In the genomic region with DNA sequence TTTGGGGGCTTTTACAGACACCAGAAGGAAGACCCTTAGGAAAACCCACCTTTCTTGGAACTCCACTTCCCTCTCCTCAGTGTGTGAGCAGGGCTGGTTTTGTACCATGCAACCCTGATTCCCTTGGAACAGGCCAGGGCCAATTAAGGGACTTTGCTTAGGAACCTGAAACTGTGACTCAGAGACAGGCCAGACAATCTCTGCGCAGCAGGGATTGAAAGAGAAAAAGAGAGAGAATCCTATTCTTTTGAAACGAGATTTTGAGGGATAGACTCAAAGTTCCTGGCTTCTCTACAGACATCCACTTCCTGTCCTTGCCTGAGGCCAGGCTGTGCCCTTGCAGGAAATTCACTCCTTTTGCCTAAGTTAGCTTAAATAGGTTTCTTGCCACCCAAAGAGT, we compare ENCODE assay signal across 21 cellular contexts. TPM values are rescaled to one million over a fixed set of nuclear protein-coding genes. Genes with fewer than 3 reads are reported as not detected.
A peak's percentile ranks its signal among the peaks of the same experiment; 100 is the strongest.
DNase-seq lines count a peak whose midpoint lies in the region; ATAC-seq, FAIRE-seq and TF ChIP-seq lines count a peak whose summit lies in the region.
"Had no signal": no experiment of that assay in that cellular context is flagged by ENCODE, and none has a peak within 500 bp of the region (broad histone marks: within the 10 kb centered on the region; RNA-seq: fewer than 3 reads in every experiment).

No MANE protein-coding gene starts in this region.

- H4K20me1 ChIP-seq in IMR-90 (ENCODE audit: insufficient read depth, low read length) = no peaks in the 10 kb centered on the region

- no peak overlapping the region for H3K4ac ChIP-seq in IMR-90 (ENCODE audit: low read depth, low read length)
- no peak overlapping the region for H3K4ac ChIP-seq in mesendoderm (ENCODE audit: low read depth, low read length)

- H3K9ac ChIP-seq in IMR-90 (ENCODE audit: low read depth, low read length) (no peak overlapping the region), mesendoderm (ENCODE audit: low read length) (no peak overlapping the region)

- POLR2A ChIA-PET in IMR-90 (lab: Charles Lee; ENCODE audit: unreplicated experiment) = no interaction called here

- H3K4me3 ChIP-seq in IMR-90 (ENCODE audit: insufficient read depth, low read depth, low read length) (no peak overlapping the region), bronchial epithelial cell (ENCODE audit: low read depth, low read length) (no peak overlapping the region), mesendoderm (ENCODE audit: low read length) (no peak overlapping the region), lower leg skin (ENCODE audit: low read depth, poor library complexity, severe bottlenecking) (no peak overlapping the region)
- H3K4me3 ChIP-seq: adrenal gland, right atrium auricular region had no signal

- BruUV-seq in IMR-90 (replicated peaks; lab: Mats Ljungman, UMichigan) = no TSS peak

- H3K27ac Mint-ChIP-seq in activated T-helper 2 cell treated with anti-CD3 and anti-CD28 coated beads, Interferon-gamma antibody, Interleukin-2, Interleukin-4, amounts not matched to agents 10 μg/mL and 5 μg/mL and 100 μg/mL, durations not matched to agents 14 hours and 24 hours and 36 hours = no peak overlapping the region
- H3K27ac Mint-ChIP-seq: activated B cell treated with CpG ODN at 0.5 μM for 24 hours had no signal

- H3K4me2 ChIP-seq in IMR-90 (ENCODE audit: low read depth, low read length) (no peak overlapping the region), mesendoderm (ENCODE audit: low read length) (no peak overlapping the region)

- H3K9me3 ChIP-seq in IMR-90 (ENCODE audit: control insufficient read depth, insufficient read depth, low read length) = no peaks in the 10 kb centered on the region
- H3K9me3 ChIP-seq: adrenal gland, right atrium auricular region had no signal

- H3K56ac ChIP-seq in IMR-90 (ENCODE audit: extremely low read depth, insufficient read depth, low read length) (no peak overlapping the region), mesendoderm (ENCODE audit: low read length) (no peak overlapping the region)

- 55% methylated on average over 2 of the region's 2 CpGs; no CpG with 5 or more reads in 1 of the 2 experiments for WGBS in IMR-90 (ENCODE audit: extremely low coverage in 2 of 2, insufficient read length in 1 of 2), 2 experiments
- WGBS in mesendoderm (ENCODE audit: extremely low coverage, insufficient coverage, low lambda C conversion rate) = no CpG with 5 or more reads among the region's 2 CpGs
- 20 to 29% methylated on average over 2 of the region's 2 CpGs for WGBS in lower leg skin, 2 donors

- H3K14ac ChIP-seq in IMR-90 (replicated peaks; ENCODE audit: low read depth, low read length) = no peak overlapping the region

- no peaks in the 10 kb centered on the region for H3K79me1 ChIP-seq in IMR-90 (ENCODE audit: low read depth in 1 of 2, low read length in 2 of 2)
- H3K79me1 ChIP-seq in mesendoderm (ENCODE audit: low read length) = no peaks in the 10 kb centered on the region

- dilution Hi-C loops in IMR-90 (cut with HindIII; ENCODE audit: low sequenced_read_pairs, unreplicated experiment) = no loop called here

- H3K36me3 ChIP-seq in IMR-90 (ENCODE audit: control insufficient read depth, insufficient read depth, low read length) = no peaks in the 10 kb centered on the region
- H3K36me3 ChIP-seq in bronchial epithelial cell (ENCODE audit: control insufficient read depth, insufficient read depth, low read length) = no peaks in the 10 kb centered on the region
- H3K36me3 ChIP-seq in mesendoderm (ENCODE audit: control insufficient read depth, insufficient read depth, low read length) = no peaks in the 10 kb centered on the region
- H3K36me3 ChIP-seq: adrenal gland, right atrium auricular region had no signal

- H3K4me3 Mint-ChIP-seq in activated T-helper 2 cell treated with anti-CD3 and anti-CD28 coated beads, Interferon-gamma antibody, Interleukin-2, Interleukin-4, amounts not matched to agents 10 μg/mL and 5 μg/mL and 100 μg/mL, durations not matched to agents 14 hours and 24 hours and 36 hours (ENCODE audit: low read depth) = no peak overlapping the region
- H3K4me3 Mint-ChIP-seq: activated B cell treated with CpG ODN at 0.5 μM for 24 hours had no signal

- H2AK5ac ChIP-seq in IMR-90 (ENCODE audit: low read depth, low read length) (no peak overlapping the region), mesendoderm (ENCODE audit: low read length) (no peak overlapping the region)

- no peak overlapping the region; the same call in 1 of the 2 replicates for H4K91ac ChIP-seq in IMR-90 (ENCODE audit: insufficient read depth, low read depth, low read length)

- ATAC-seq in IMR-90 (ENCODE audit: low read depth) (peak; percentile 74), GM18868 (IDR thresholded peaks at IDR 0.05; ENCODE audit: unreplicated experiment) (no peak)
- ATAC-seq: HepG2 had no signal

- H3K4me1 Mint-ChIP-seq in activated T-helper 2 cell treated with anti-CD3 and anti-CD28 coated beads, Interferon-gamma antibody, Interleukin-2, Interleukin-4, amounts not matched to agents 10 μg/mL and 5 μg/mL and 100 μg/mL, durations not matched to agents 14 hours and 24 hours and 36 hours (ENCODE audit: low read depth) = no peaks in the 10 kb centered on the region
- H3K4me1 Mint-ChIP-seq: activated B cell treated with CpG ODN at 0.5 μM for 24 hours had no signal

- H4K8ac ChIP-seq in IMR-90 (ENCODE audit: low read depth in 2 of 2, low read length in 2 of 2) (0 out of 4 replicates have a peak overlapping the region, but pooled peaks of 1 of the 2 experiments have one; percentile 30), mesendoderm (ENCODE audit: low read depth, low read length) (no peak overlapping the region)

- CTCF ChIA-PET in IMR-90 (lab: Yijun Ruan, JAX) = no interaction called here

- no peak overlapping the region for H3K23ac ChIP-seq in IMR-90 (ENCODE audit: low read depth, low read length)
- no peak overlapping the region for H3K23ac ChIP-seq in mesendoderm (ENCODE audit: low read length)

- no peak overlapping the region for H2BK20ac ChIP-seq in IMR-90 (ENCODE audit: low read depth, low read length)

- no peak overlapping the region for H2AK9ac ChIP-seq in IMR-90 (replicated peaks; ENCODE audit: low read depth, low read length, poor library complexity)

- no peaks in the 10 kb centered on the region; the same call in 1 of the 2 replicates for H3K9me1 ChIP-seq in IMR-90 (ENCODE audit: insufficient read depth, low read length)

- H2BK120ac ChIP-seq in IMR-90 (ENCODE audit: low read depth, low read length) (no peak overlapping the region), mesendoderm (ENCODE audit: low read depth, low read length) (no peak overlapping the region)

- TF ChIP-seq POLR2A in IMR-90 (IDR thresholded peaks at IDR 0.05; ENCODE audit: low read depth, low read length) (no peak), lower leg skin (IDR thresholded peaks at IDR 0.05) (no peak)

- H3K9me3 Mint-ChIP-seq in activated T-helper 2 cell treated with anti-CD3 and anti-CD28 coated beads, Interferon-gamma antibody, Interleukin-2, Interleukin-4, amounts not matched to agents 10 μg/mL and 5 μg/mL and 100 μg/mL, durations not matched to agents 14 hours and 24 hours and 36 hours = no peaks in the 10 kb centered on the region
- H3K9me3 Mint-ChIP-seq: activated B cell treated with CpG ODN at 0.5 μM for 24 hours had no signal

- H3K4me1 ChIP-seq in IMR-90 (ENCODE audit: control insufficient read depth, insufficient read depth, low read length) (no peaks in the 10 kb centered on the region), mesendoderm (ENCODE audit: control insufficient read depth, low read depth, low read length) (peaks cover 3% of the 10 kb centered on the region)
- H3K4me1 ChIP-seq: adrenal gland, right atrium auricular region had no signal

- no peaks in the 10 kb centered on the region for H3K36me3 Mint-ChIP-seq in activated T-helper 2 cell treated with anti-CD3 and anti-CD28 coated beads, Interferon-gamma antibody, Interleukin-2, Interleukin-4, amounts not matched to agents 10 μg/mL and 5 μg/mL and 100 μg/mL, durations not matched to agents 14 hours and 24 hours and 36 hours (ENCODE audit: low read depth)

- H3K79me2 ChIP-seq in mesendoderm (ENCODE audit: control insufficient read depth, insufficient read depth, low read length) = no peaks in the 10 kb centered on the region

- H3K18ac ChIP-seq in IMR-90 (ENCODE audit: low read depth, low read length) = 0 out of 2 replicates have a peak overlapping the region, but pooled peaks have one; percentile 13
- H3K18ac ChIP-seq in mesendoderm (ENCODE audit: low read length) = no peak overlapping the region

- H3K27me3 Mint-ChIP-seq in activated T-helper 2 cell treated with anti-CD3 and anti-CD28 coated beads, Interferon-gamma antibody, Interleukin-2, Interleukin-4, amounts not matched to agents 10 μg/mL and 5 μg/mL and 100 μg/mL, durations not matched to agents 14 hours and 24 hours and 36 hours (ENCODE audit: low read depth) = peaks cover 6% of the 10 kb centered on the region

- TF ChIP-seq CTCF in IMR-90 (conservative IDR thresholded peaks at IDR 0.05; ENCODE audit: low read depth, low read length) (no peak), bronchial epithelial cell (IDR thresholded peaks at IDR 0.05; ENCODE audit: insufficient read depth, low read length, severe bottlenecking) (no peak), lower leg skin (IDR thresholded peaks at IDR 0.05) (no peak)

- H2BK15ac ChIP-seq in IMR-90 (ENCODE audit: low read depth, low read length) (no peak overlapping the region), mesendoderm (replicated peaks; ENCODE audit: low read depth) (no peak overlapping the region)

- no peaks in the 10 kb centered on the region for H3K27me3 ChIP-seq in IMR-90 (ENCODE audit: control insufficient read depth, insufficient read depth, low read length)
- peaks cover 3% of the 10 kb centered on the region for H3K27me3 ChIP-seq in bronchial epithelial cell (ENCODE audit: control insufficient read depth, insufficient read depth, low read length)
- no peaks in the 10 kb centered on the region for H3K27me3 ChIP-seq in mesendoderm (ENCODE audit: insufficient read depth, low read length, poor library complexity)
- H3K27me3 ChIP-seq: right atrium auricular region had no signal

- in situ Hi-C loops in IMR-90 (cut with MboI; ENCODE audit: low sequenced_read_pairs) = no loop called here

- intact Hi-C loops in IMR-90 (cut with micrococcal nuclease) = no loop called here
- intact Hi-C loops in activated T-helper 2 cell treated with anti-CD3 and anti-CD28 coated beads, Interferon-gamma antibody, Interleukin-2, Interleukin-4, amounts not matched to agents 10 μg/mL and 5 μg/mL and 100 μg/mL, durations not matched to agents 14 hours and 24 hours and 36 hours (cut with micrococcal nuclease) = no loop called here
- intact Hi-C loops in lower leg skin (cut with DNase I; ENCODE audit: low total_unique reads) = no loop called here

- H2BK5ac ChIP-seq in IMR-90 (ENCODE audit: low read depth, low read length, poor library complexity, severe bottlenecking) (no peak overlapping the region), mesendoderm (ENCODE audit: low read length) (no peak overlapping the region)

- DNase-seq in AG20443 (ENCODE audit: low spot score) = peak; percentile 67
- DNase-seq in IMR-90 = no peak
- peak; percentile 21 for DNase-seq in bronchial epithelial cell (ENCODE audit: low read depth)
- peak; percentile 66 for DNase-seq in mesendoderm
- no peak for DNase-seq in pons (ENCODE audit: low spot score)
- DNase-seq in activated T-helper 2 cell treated with anti-CD3 and anti-CD28 coated beads, Interferon-gamma antibody, Interleukin-2, Interleukin-4, amounts not matched to agents 10 μg/mL and 5 μg/mL and 100 μg/mL, durations not matched to agents 14 hours and 24 hours and 36 hours (ENCODE audit: low spot score) = no peak
- DNase-seq in lower leg skin (ENCODE audit: low spot score in 2 of 2) = no peak
- DNase-seq: activated B cell treated with CpG ODN at 0.5 μM for 24 hours, adrenal gland, Calu3, kidney, NCI-H2029, NCI-H524 treated with DMSO at 0.1 percent for 48 hours, T-helper 1 cell had no signal

- H4K5ac ChIP-seq in IMR-90 (ENCODE audit: low read depth, low read length) (no peak overlapping the region), mesendoderm (ENCODE audit: low read length) (no peak overlapping the region)

- no peak for TF ChIP-seq RAD21 in IMR-90 (IDR thresholded peaks at IDR 0.05; ENCODE audit: low read length)

- no peak for FAIRE-seq in bronchial epithelial cell (lab: Jason Lieb, UNC)
- FAIRE-seq: colon, GM18507, GM19239, HepG2, kidney had no signal

- H2AFZ ChIP-seq in IMR-90 (replicated peaks; ENCODE audit: low read length, poor library complexity) = peak overlapping the region; percentile 28

- no peak overlapping the region for H3K27ac ChIP-seq in IMR-90 (ENCODE audit: insufficient read depth, low read length)
- H3K27ac ChIP-seq in mesendoderm (ENCODE audit: low read depth, low read length) = no peak overlapping the region
- H3K27ac ChIP-seq: adrenal gland, epithelial cell of prostate, right atrium auricular region had no signal

RNA-seq across cellular contexts. Expression of a gene that starts 23.1 kb away (rescaled TPM):
- 74.4 and 76.2 TPM in 2 replicates for total RNA-seq in IMR-90 (2012; rRNA removed)
- 63.9 and 67.4 TPM in 2 replicates for polyA plus RNA-seq in IMR-90 (2012; rRNA removed)
- 33.0 and 75.6 TPM in 2 replicates for polyA plus RNA-seq in IMR-90 (2012; cell fraction: cytosol; rRNA removed)
- 260 and 261 TPM in 2 replicates for polyA plus RNA-seq in IMR-90 (2012; cell fraction: nucleus; rRNA removed; ENCODE audit: low replicate concordance)
- total RNA-seq in bronchial epithelial cell = 7.1 and 12.3 TPM in 2 replicates
- 29.8 TPM for polyA plus RNA-seq in mesendoderm (2013, experiment 1 of 2)
- 29.2 TPM for polyA plus RNA-seq in mesendoderm (2013, experiment 2 of 2)
- total RNA-seq in activated T-helper 2 cell treated with anti-CD3 and anti-CD28 coated beads, Interferon-gamma antibody, Interleukin-2, Interleukin-4, amounts not matched to agents 10 μg/mL and 5 μg/mL and 100 μg/mL, durations not matched to agents 14 hours and 24 hours and 36 hours = 8.9 and 9.1 TPM in 2 replicates
- total RNA-seq in lower leg skin = 10 to 100 TPM; 71.1 to 80.1 (median 73.3) TPM

Comparison
In these comparisons a context has a peak if more than half of its experiments do, and no peak if none do; other contexts are left out.
1. DNase-seq: peak in AG20443 (single experiment), bronchial epithelial cell (single experiment) and mesendoderm (single experiment); none in IMR-90 (single experiment), pons (single experiment), activated T-helper 2 cell treated with anti-CD3 and anti-CD28 coated beads, Interferon-gamma antibody, Interleukin-2, Interleukin-4, amounts not matched to agents 10 μg/mL and 5 μg/mL and 100 μg/mL, durations not matched to agents 14 hours and 24 hours and 36 hours (single experiment) and lower leg skin (0 of 2).